In genomic region chr12:12442548-12443071, GRCh38 we compare ENCODE assay signal across 1 cellular context.
TF ChIP-seq lines count a peak whose summit lies in the region.

No MANE protein-coding gene starts in this region.

TF ChIP-seq in HEK293, 187 proteins besides CTCF, POLR2A, EP300 and RAD21 (continued from another document):
- TF ChIP-seq REST (tag by site-specific recombination; IDR thresholded peaks at IDR 0.05) (no peak), PRDM1 (tag by site-specific recombination; IDR thresholded peaks at IDR 0.05) (peak; percentile 59; the same call in 1 of the 2 replicates), ZFHX2 (tag by site-specific recombination; conservative IDR thresholded peaks at IDR 0.05) (no peak), ZNF529 (tag by site-specific recombination; IDR thresholded peaks at IDR 0.05; ENCODE audit: insufficient replicate concordance) (no peak), KLF1 (tag by site-specific recombination; IDR thresholded peaks at IDR 0.05) (no peak), BCL6B (tag by site-specific recombination; IDR thresholded peaks at IDR 0.05) (peak; percentile 56; the same call in 1 of the 2 replicates)
